ENCODE assay signal across 1 cellular context in the genomic region with DNA sequence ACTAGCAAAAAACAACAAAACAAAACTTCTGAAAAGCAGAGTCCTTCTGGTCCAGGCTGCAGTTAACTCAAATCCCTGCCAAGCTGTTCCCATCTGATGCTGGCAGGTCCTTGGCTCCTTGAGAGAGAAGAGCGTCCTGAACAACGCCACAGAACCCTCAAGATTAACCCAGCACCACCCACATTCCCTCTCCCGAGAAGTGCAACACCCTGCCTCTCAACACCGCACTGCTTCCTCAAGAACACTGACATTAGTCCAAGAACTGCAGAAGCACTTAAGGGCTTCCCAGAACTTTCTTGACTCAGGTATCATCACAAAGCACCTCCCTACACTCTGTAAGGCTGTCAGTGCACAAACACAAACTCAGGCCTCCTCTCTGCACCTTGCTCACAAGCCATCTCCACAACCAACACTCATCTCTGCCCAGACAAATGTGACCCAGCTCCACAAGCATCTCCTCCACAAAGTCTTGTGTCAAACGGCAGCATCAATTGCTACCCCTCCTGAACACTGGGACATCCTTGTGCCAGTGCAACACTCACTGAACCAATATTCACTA.
TF ChIP-seq lines count a peak whose summit lies in the region.

No MANE protein-coding gene starts in this region.

TF ChIP-seq in A549, 52 proteins besides CTCF, POLR2A, EP300 and RAD21:
- no peak for TF ChIP-seq HOXA7 (CRISPR knock-in tag; IDR thresholded peaks at IDR 0.05)
- TF ChIP-seq RARB (CRISPR knock-in tag; IDR thresholded peaks at IDR 0.05) = no peak
- TF ChIP-seq GATA3 (IDR thresholded peaks at IDR 0.05; ENCODE audit: borderline replicate concordance) = no peak
- no peak for TF ChIP-seq RFX5 (IDR thresholded peaks at IDR 0.05)
- TF ChIP-seq, protein P1, sequence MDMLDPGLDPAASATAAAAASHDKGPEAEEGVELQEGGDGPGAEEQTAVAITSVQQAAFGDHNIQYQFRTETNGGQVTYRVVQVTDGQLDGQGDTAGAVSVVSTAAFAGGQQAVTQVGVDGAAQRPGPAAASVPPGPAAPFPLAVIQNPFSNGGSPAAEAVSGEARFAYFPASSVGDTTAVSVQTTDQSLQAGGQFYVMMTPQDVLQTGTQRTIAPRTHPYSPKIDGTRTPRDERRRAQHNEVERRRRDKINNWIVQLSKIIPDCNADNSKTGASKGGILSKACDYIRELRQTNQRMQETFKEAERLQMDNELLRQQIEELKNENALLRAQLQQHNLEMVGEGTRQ (IDR thresholded peaks at IDR 0.05) = no peak
- no peak for TF ChIP-seq CHD2 (IDR thresholded peaks at IDR 0.05; ENCODE audit: low read length, partially characterized antibody)
- TF ChIP-seq HOXB5 (CRISPR knock-in tag; IDR thresholded peaks at IDR 0.05) = no peak
- TF ChIP-seq JUN (IDR thresholded peaks at IDR 0.05) = no peak
- TF ChIP-seq, protein P2, sequence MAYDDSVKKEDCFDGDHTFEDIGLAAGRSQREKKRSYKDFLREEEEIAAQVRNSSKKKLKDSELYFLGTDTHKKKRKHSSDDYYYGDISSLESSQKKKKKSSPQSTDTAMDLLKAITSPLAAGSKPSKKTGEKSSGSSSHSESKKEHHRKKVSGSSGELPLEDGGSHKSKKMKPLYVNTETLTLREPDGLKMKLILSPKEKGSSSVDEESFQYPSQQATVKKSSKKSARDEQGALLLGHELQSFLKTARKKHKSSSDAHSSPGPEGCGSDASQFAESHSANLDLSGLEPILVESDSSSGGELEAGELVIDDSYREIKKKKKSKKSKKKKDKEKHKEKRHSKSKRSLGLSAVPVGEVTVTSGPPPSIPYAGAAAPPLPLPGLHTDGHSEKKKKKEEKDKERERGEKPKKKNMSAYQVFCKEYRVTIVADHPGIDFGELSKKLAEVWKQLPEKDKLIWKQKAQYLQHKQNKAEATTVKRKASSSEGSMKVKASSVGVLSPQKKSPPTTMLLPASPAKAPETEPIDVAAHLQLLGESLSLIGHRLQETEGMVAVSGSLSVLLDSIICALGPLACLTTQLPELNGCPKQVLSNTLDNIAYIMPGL (CRISPR knock-in tag; IDR thresholded peaks at IDR 0.05; ENCODE audit: borderline replicate concordance) = no peak
- TF ChIP-seq EHF (CRISPR knock-in tag; IDR thresholded peaks at IDR 0.05) = no peak
- TF ChIP-seq HDAC2 (IDR thresholded peaks at IDR 0.05) = no peak
- TF ChIP-seq, protein P3, sequence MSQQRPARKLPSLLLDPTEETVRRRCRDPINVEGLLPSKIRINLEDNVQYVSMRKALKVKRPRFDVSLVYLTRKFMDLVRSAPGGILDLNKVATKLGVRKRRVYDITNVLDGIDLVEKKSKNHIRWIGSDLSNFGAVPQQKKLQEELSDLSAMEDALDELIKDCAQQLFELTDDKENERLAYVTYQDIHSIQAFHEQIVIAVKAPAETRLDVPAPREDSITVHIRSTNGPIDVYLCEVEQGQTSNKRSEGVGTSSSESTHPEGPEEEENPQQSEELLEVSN (IDR thresholded peaks at IDR 0.05; ENCODE audit: borderline replicate concordance, low read depth) = no peak
- TF ChIP-seq ESRRA (IDR thresholded peaks at IDR 0.05; ENCODE audit: borderline replicate concordance, low read length) = no peak
- TF ChIP-seq BHLHE40 (IDR thresholded peaks at IDR 0.05; ENCODE audit: low read depth, low read length) = no peak
- TF ChIP-seq SREBF2 (IDR thresholded peaks at IDR 0.05) = no peak
- TF ChIP-seq KDM1A (IDR thresholded peaks at IDR 0.05; ENCODE audit: low read depth) = no peak
- TF ChIP-seq JUNB (IDR thresholded peaks at IDR 0.05) = no peak
- no peak for TF ChIP-seq FOSL2 (IDR thresholded peaks at IDR 0.05)
- no peak for TF ChIP-seq FOSL2 (CRISPR knock-in tag; IDR thresholded peaks at IDR 0.05)
